ENCODE assay signal across 1 cellular context in the genomic region with DNA sequence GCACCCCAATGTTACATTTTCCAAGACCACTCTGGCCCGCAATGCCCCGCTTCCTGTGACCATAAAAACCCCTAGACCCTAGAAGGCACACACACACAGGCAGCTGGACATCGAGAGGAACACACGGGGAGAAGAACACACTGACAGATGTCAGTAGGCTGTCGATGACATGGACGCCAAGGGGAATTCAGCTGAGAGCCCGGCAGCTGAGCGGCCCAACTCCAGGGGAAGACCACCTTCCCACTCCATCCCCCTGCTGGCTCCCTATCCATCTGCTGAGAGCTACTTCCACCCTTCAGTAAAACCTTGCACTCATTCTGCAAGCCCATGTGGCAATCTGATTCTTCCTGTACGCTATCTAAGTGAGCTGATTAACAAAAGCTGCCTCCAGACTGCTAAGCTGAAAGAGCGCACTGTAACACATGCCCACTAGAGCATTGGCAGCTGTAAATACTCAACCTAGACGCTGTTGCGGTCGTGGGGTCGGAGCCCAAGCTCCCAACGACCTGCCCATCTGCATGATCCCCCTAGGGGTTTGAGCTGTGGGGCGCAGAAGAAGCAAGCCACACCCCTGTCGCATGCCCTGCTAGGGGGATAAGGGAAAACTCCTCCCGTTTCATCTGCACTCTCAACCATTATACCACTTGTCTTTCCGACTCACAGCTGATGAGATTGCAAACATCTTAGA.
TF ChIP-seq lines count a peak whose summit lies in the region.

No MANE protein-coding gene starts in this region.

TF ChIP-seq in K562, 482 proteins besides CTCF, POLR2A, EP300 and RAD21 (continued from another document):
- TF ChIP-seq, protein P1, sequence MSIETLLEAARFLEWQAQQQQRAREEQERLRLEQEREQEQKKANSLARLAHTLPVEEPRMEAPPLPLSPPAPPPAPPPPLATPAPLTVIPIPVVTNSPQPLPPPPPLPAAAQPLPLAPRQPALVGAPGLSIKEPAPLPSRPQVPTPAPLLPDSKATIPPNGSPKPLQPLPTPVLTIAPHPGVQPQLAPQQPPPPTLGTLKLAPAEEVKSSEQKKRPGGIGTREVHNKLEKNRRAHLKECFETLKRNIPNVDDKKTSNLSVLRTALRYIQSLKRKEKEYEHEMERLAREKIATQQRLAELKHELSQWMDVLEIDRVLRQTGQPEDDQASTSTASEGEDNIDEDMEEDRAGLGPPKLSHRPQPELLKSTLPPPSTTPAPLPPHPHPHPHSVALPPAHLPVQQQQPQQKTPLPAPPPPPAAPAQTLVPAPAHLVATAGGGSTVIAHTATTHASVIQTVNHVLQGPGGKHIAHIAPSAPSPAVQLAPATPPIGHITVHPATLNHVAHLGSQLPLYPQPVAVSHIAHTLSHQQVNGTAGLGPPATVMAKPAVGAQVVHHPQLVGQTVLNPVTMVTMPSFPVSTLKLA (conservative IDR thresholded peaks at IDR 0.05) = no peak
- no peak for TF ChIP-seq PTBP1 (IDR thresholded peaks at IDR 0.05; ENCODE audit: low read depth, low read length)
- no peak for TF ChIP-seq U2AF2 (optimal IDR thresholded peaks at IDR 0.05; ENCODE audit: low read depth, low read length)
- TF ChIP-seq OTX1 (CRISPR knock-in tag; IDR thresholded peaks at IDR 0.05) = no peak
